ENCODE assay signal across 9 cellular contexts in the genomic region with DNA sequence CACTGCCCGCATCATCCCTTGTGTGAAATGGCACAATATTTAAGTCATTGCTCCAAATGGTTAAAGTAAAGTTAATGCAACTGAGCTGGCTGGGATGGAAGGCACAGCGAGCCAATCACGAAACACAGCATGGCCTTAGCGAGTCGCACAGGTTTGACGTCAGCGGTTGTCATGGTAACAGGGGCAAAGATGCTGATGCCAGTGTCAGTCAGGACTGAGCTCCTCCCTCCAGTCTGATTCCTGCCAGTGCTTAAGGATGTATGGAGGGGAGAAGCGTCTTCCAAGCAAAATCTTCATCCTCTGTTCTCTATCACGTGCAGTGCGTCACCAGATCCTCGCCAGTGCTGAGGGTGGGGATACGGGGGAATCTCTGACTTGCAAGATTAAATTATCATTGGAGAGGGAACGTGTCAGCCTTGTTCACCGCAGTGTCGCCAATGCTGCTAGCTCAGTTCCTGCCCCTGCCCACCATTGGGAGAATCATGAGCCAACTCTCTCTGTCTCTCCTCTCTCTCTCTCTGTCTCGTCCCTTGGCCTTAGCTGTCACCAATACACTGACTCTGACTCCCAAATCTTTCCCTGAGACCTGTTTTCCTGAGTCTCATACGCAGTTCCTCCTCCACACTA. TPM values are rescaled to one million over a fixed set of nuclear protein-coding genes. Genes with fewer than 3 reads are reported as not detected.
DNase-seq lines count a peak whose midpoint lies in the region; ATAC-seq and TF ChIP-seq lines count a peak whose summit lies in the region.
"Had no signal": no experiment of that assay in that cellular context is flagged by ENCODE, and none has a peak within 500 bp of the region (broad histone marks: within the 10 kb centered on the region; RNA-seq: fewer than 3 reads in every experiment).

No MANE protein-coding gene starts in this region.

- TF ChIP-seq CTCF in fibroblast of villous mesenchyme (IDR thresholded peaks at IDR 0.05; ENCODE audit: insufficient read depth, low read depth, low read length) (no peak), osteocyte (IDR thresholded peaks at IDR 0.05) (no peak)

- H3K9me3 Mint-ChIP-seq in osteocyte (ENCODE audit: unreplicated experiment), result no peaks in the 10 kb centered on the region
- H3K9me3 Mint-ChIP-seq: dendritic cell treated with granulocyte-macrophage colony-stimulating factor and Interleukin-4, amounts not matched to agents 40 ng/mL and 50 ng/mL, for 4 days had no signal

- H3K4me1 Mint-ChIP-seq in osteocyte (ENCODE audit: unreplicated experiment), result no peaks in the 10 kb centered on the region

- H3K36me3 Mint-ChIP-seq in osteocyte (ENCODE audit: unreplicated experiment), result no peaks in the 10 kb centered on the region

- no peak overlapping the region for H3K4me3 Mint-ChIP-seq in osteocyte (ENCODE audit: unreplicated experiment)
- H3K4me3 Mint-ChIP-seq: dendritic cell treated with granulocyte-macrophage colony-stimulating factor and Interleukin-4, amounts not matched to agents 40 ng/mL and 50 ng/mL, for 4 days had no signal

- H3K9me3 ChIP-seq in neuron (ENCODE audit: low read length), result no peaks in the 10 kb centered on the region

- no peaks in the 10 kb centered on the region for H3K36me3 ChIP-seq in neuron (ENCODE audit: insufficient read depth, low read length)

- ATAC-seq in GM21576 (IDR thresholded peaks at IDR 0.05; ENCODE audit: unreplicated experiment), result no peak

- peak overlapping the region; percentile 41 for H3K4me3 ChIP-seq in fibroblast of villous mesenchyme (ENCODE audit: low read depth, low read length)
- peak overlapping the region; percentile 41 for H3K4me3 ChIP-seq in neuron (ENCODE audit: low read length)

- H3K4me1 ChIP-seq in neuron (ENCODE audit: insufficient read depth, low read length), result no peaks in the 10 kb centered on the region

- no peaks in the 10 kb centered on the region for H3K27me3 Mint-ChIP-seq in osteocyte (ENCODE audit: unreplicated experiment)
- H3K27me3 Mint-ChIP-seq: dendritic cell treated with granulocyte-macrophage colony-stimulating factor and Interleukin-4, amounts not matched to agents 40 ng/mL and 50 ng/mL, for 4 days had no signal

- H2AFZ ChIP-seq in neuron (ENCODE audit: low read depth, low read length), result no peak overlapping the region

- peak; percentile 65 for DNase-seq in GM04503 (ENCODE audit: low read depth)
- DNase-seq in RKO (ENCODE audit: low spot score), result peak; percentile 35
- peak; percentile 87 for DNase-seq in fibroblast of villous mesenchyme (ENCODE audit: low read depth)
- no peak for DNase-seq in osteocyte (ENCODE audit: extremely low spot score, unreplicated experiment)
- DNase-seq in NCI-H187 (lab: John Stamatoyannopoulos, UW), result no peak
- no peak for DNase-seq in stimulated activated CD4-positive, alpha-beta T cell treated with anti-CD3 and anti-CD28 coated beads, Interleukin-2, amount 100 ng/mL, for 48 hours

- no peaks in the 10 kb centered on the region for H3K27me3 ChIP-seq in neuron (ENCODE audit: insufficient read depth, low read length)

- H3K27ac Mint-ChIP-seq in osteocyte (ENCODE audit: unreplicated experiment), result no peak overlapping the region
- H3K27ac Mint-ChIP-seq: dendritic cell treated with granulocyte-macrophage colony-stimulating factor and Interleukin-4, amounts not matched to agents 40 ng/mL and 50 ng/mL, for 4 days had no signal

RNA-seq across cellular contexts. Expression of a gene that starts 24.5 kb away (rescaled TPM):
- total RNA-seq in fibroblast of villous mesenchyme (16.4 and 18.0 TPM in 2 replicates), osteocyte (29.6 and 32.6 TPM in 2 replicates)

RNA-seq across cellular contexts. Expression of a gene that starts 50.3 kb away (rescaled TPM):
- total RNA-seq in fibroblast of villous mesenchyme, result 76.3 and 114 TPM in 2 replicates
- 64.9 and 65.3 TPM in 2 replicates for total RNA-seq in osteocyte

Comparison
In these comparisons a context has a peak if more than half of its experiments do, and no peak if none do; other contexts are left out.
1. DNase-seq: peak in GM04503 (single experiment), RKO (single experiment) and fibroblast of villous mesenchyme (single experiment); none in osteocyte (single experiment), NCI-H187 (0 of 2) and stimulated activated CD4-positive, alpha-beta T cell treated with anti-CD3 and anti-CD28 coated beads, Interleukin-2, amount 100 ng/mL, for 48 hours (0 of 2).